In the genomic region with DNA sequence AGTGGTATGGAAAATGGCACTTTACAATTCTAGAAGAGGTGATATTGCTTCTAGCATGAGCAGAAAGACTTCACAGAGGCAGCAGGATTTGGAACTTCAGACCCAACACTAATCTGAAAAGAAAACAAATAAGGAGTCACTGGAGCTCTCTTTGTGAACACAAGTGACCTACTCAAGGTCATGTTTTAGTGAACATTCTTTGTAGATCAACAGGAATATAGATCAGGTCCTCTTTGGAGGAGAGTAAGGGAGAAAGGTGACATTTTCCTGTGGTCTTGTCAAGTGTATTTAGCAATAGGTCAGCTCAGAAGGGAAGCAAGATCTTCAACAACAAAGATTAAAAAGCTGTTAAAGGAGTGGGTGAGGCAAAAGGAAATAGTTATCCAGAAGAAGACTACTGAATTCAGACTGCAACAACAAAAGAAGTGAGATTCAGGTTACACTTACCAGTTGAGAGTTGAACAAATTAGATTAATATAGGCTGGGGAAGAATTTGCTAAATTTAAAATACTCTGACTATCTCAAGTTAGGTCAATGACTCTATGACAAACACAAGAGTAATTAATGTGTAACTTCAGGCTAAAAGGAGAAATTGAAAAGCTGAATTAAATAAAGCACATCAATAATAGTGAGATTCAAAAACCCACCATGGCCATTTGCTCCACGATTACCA, we compare ENCODE assay signal across 15 cellular contexts.
DNase-seq lines count a peak whose midpoint lies in the region; ATAC-seq and TF ChIP-seq lines count a peak whose summit lies in the region.
"Had no signal": no experiment of that assay in that cellular context is flagged by ENCODE, and none has a peak within 500 bp of the region (broad histone marks: within the 10 kb centered on the region; RNA-seq: fewer than 3 reads in every experiment).

No MANE protein-coding gene starts in this region.

- no peak for TF ChIP-seq POLR2A in right lobe of liver (IDR thresholded peaks at IDR 0.05)

- no peaks in the 10 kb centered on the region for H3K27me3 Mint-ChIP-seq in nephron progenitor cell (ENCODE audit: low read depth, poor library complexity)
- H3K27me3 Mint-ChIP-seq: CD4-positive, alpha-beta memory T cell had no signal

- H3K27me3 ChIP-seq in left lung (no peaks in the 10 kb centered on the region), right lobe of liver (no peaks in the 10 kb centered on the region)

- DNase-seq in left lung (no peak), right lobe of liver (no peak), nephron progenitor cell (no peak)
- DNase-seq in activated effector memory CD4-positive, alpha-beta T cell treated with anti-CD3 and anti-CD28 coated beads, Interleukin-2, amount 50 U/mL, for 16 hours, result no peak
- no peak for DNase-seq in activated CD4-positive, alpha-beta T cell treated with anti-CD3 and anti-CD28 coated beads for 48 hours
- DNase-seq: C1 segment of cervical spinal cord; Calu3; CD4-positive, alpha-beta memory T cell; COR-L47; DMS79 treated with DMSO at 0.1 percent for 48 hours; GF-D8; GM23248; H7; HCEC 1CT had no signal

- H3K4me3 ChIP-seq in left lung, result no peak overlapping the region
- H3K4me3 ChIP-seq in right lobe of liver, result no peak overlapping the region
- H3K4me3 ChIP-seq: GM23248 had no signal

- H3K9me3 ChIP-seq in left lung, result no peaks in the 10 kb centered on the region
- H3K9me3 ChIP-seq in right lobe of liver, result no peaks in the 10 kb centered on the region

- TF ChIP-seq CTCF in left lung (IDR thresholded peaks at IDR 0.05), result no peak
- TF ChIP-seq CTCF in right lobe of liver (IDR thresholded peaks at IDR 0.05), result no peak
- no peak for TF ChIP-seq CTCF in nephron progenitor cell (IDR thresholded peaks at IDR 0.05)

- H3K36me3 ChIP-seq in left lung (no peaks in the 10 kb centered on the region), right lobe of liver (no peaks in the 10 kb centered on the region)

- H3K27ac ChIP-seq in left lung (no peak overlapping the region), right lobe of liver (peak overlapping the region in 1 of 3 donors; percentile 41)
- H3K27ac ChIP-seq: GM23248 had no signal

- H3K4me3 Mint-ChIP-seq in nephron progenitor cell, result no peak overlapping the region
- H3K4me3 Mint-ChIP-seq: CD4-positive, alpha-beta memory T cell had no signal

- H3K4me1 Mint-ChIP-seq in nephron progenitor cell, result peaks cover 8% of the 10 kb centered on the region
- H3K4me1 Mint-ChIP-seq: CD4-positive, alpha-beta memory T cell had no signal

- peak overlapping the region; percentile 26 for H3K27ac Mint-ChIP-seq in nephron progenitor cell
- H3K27ac Mint-ChIP-seq: CD4-positive, alpha-beta memory T cell had no signal

- ATAC-seq in left lung (peak; percentile 59), right lobe of liver (peak; percentile 50 to 81 (median 72)), HG02938 (IDR thresholded peaks at IDR 0.05; ENCODE audit: unreplicated experiment) (no peak)

- intact Hi-C loops in left lung (cut with DNase I), result no loop called here
- intact Hi-C loops in right lobe of liver (cut with DNase I), result no loop called here

- H3K9me3 Mint-ChIP-seq in nephron progenitor cell, result no peaks in the 10 kb centered on the region

- H3K4me1 ChIP-seq in left lung (no peaks in the 10 kb centered on the region), right lobe of liver (peaks cover 0 to 20% (median 0%) of the 10 kb centered on the region in 4 donors)

- H3K36me3 Mint-ChIP-seq in nephron progenitor cell (ENCODE audit: low read depth), result no peaks in the 10 kb centered on the region
- H3K36me3 Mint-ChIP-seq: CD4-positive, alpha-beta memory T cell had no signal

- 35% methylated on average over 1 of the region's 1 CpG for WGBS in right lobe of liver (ENCODE audit: insufficient coverage, low coverage, low lambda C conversion rate, missing lambda C conversion rate)
